19 cellular contexts compared by ENCODE assay signal in genomic region chr17:48441862-48442261, GRCh38. TPM values are rescaled to one million over a fixed set of nuclear protein-coding genes. Genes with fewer than 3 reads are reported as not detected.
A peak's percentile ranks its signal among the peaks of the same experiment; 100 is the strongest.
DNase-seq lines count a peak whose midpoint lies in the region; ATAC-seq, FAIRE-seq and TF ChIP-seq lines count a peak whose summit lies in the region.
"Had no signal": no experiment of that assay in that cellular context is flagged by ENCODE, and none has a peak within 500 bp of the region (broad histone marks: within the 10 kb centered on the region; RNA-seq: fewer than 3 reads in every experiment).

No MANE protein-coding gene starts in this region.

- H3K36me3 ChIP-seq in CD4-positive, CD25-positive, alpha-beta regulatory T cell (ENCODE audit: control insufficient read depth, insufficient read depth, low read length), result no peaks in the 10 kb centered on the region
- no peaks in the 10 kb centered on the region for H3K36me3 ChIP-seq in mesenchymal stem cell (ENCODE audit: control insufficient read depth in 1 of 2, insufficient read depth in 2 of 2, low read depth in 1 of 2, low read length in 2 of 2)
- H3K36me3 ChIP-seq: adrenal gland, right lobe of liver had no signal

- peak overlapping the region; percentile 73 to 90 (median 82) for H3K4me3 Mint-ChIP-seq in CD4-positive, CD25-positive, alpha-beta regulatory T cell
- peak overlapping the region; percentile 50 for H3K4me3 Mint-ChIP-seq in activated CD8-positive, alpha-beta T cell treated with anti-CD3 and anti-CD28 coated beads for 36 hours
- H3K4me3 Mint-ChIP-seq: mesothelial cell of epicardium had no signal

- peaks cover 95% of the 10 kb centered on the region for H3K4me1 ChIP-seq in CD4-positive, CD25-positive, alpha-beta regulatory T cell (ENCODE audit: control insufficient read depth, insufficient read depth, low read length, poor library complexity, severe bottlenecking)
- peaks cover 2% of the 10 kb centered on the region for H3K4me1 ChIP-seq in mesenchymal stem cell (ENCODE audit: control insufficient read depth, insufficient read depth, low read depth, low read length)
- H3K4me1 ChIP-seq: right lobe of liver had no signal

- TF ChIP-seq POLR2A in GM12891 (IDR thresholded peaks at IDR 0.05; ENCODE audit: low read depth, low read length), result no peak

- H3K27ac ChIP-seq in CD4-positive, CD25-positive, alpha-beta regulatory T cell (ENCODE audit: insufficient read depth, low read length, poor library complexity, severe bottlenecking), result peak overlapping the region; percentile 89
- H3K27ac ChIP-seq in mesenchymal stem cell (ENCODE audit: low read length, poor library complexity, severe bottlenecking), result no peak overlapping the region
- H3K27ac ChIP-seq: adrenal gland, right lobe of liver had no signal

- TF ChIP-seq CTCF in activated CD8-positive, alpha-beta T cell treated with anti-CD3 and anti-CD28 coated beads for 36 hours (IDR thresholded peaks at IDR 0.05), result no peak
- no peak for TF ChIP-seq CTCF in GM20000 (IDR thresholded peaks at IDR 0.05; ENCODE audit: extremely low read depth, missing control alignments)

- H3K4me1 Mint-ChIP-seq in CD4-positive, CD25-positive, alpha-beta regulatory T cell, result peaks cover 47 to 97% (median 85%) of the 10 kb centered on the region in 4 donors
- peaks cover 90% of the 10 kb centered on the region for H3K4me1 Mint-ChIP-seq in activated CD8-positive, alpha-beta T cell treated with anti-CD3 and anti-CD28 coated beads for 36 hours (ENCODE audit: low read depth)

- intact Hi-C loops in activated CD8-positive, alpha-beta T cell treated with anti-CD3 and anti-CD28 coated beads for 36 hours (cut with micrococcal nuclease), result no loop called here

- H2BK5ac ChIP-seq in mesenchymal stem cell (ENCODE audit: low read depth, low read length, poor library complexity, severe bottlenecking), result no peak overlapping the region

- no peaks in the 10 kb centered on the region for H3K27me3 ChIP-seq in CD4-positive, CD25-positive, alpha-beta regulatory T cell (ENCODE audit: control insufficient read depth, insufficient read depth, low read length)
- H3K27me3 ChIP-seq in mesenchymal stem cell (ENCODE audit: control insufficient read depth in 1 of 2, insufficient read depth in 1 of 2, low read length in 2 of 2), result peaks cover 0 to 9% of the 10 kb centered on the region in 2 experiments
- H3K27me3 ChIP-seq: adrenal gland, right lobe of liver had no signal

- ATAC-seq in CD4-positive, CD25-positive, alpha-beta regulatory T cell (ENCODE audit: low read depth in 2 of 2), result no peak
- no peak for ATAC-seq in activated CD8-positive, alpha-beta T cell treated with anti-CD3 and anti-CD28 coated beads for 36 hours

- CTCF ChIA-PET in activated CD8-positive, alpha-beta T cell treated with anti-CD3 and anti-CD28 coated beads for 36 hours (lab: Charles Lee), result interaction anchor here (0.9 to 3.5 kb wide), 6 partner anchors 10 to 151 kb away, joined by 3 to 28 read pairs (median 4); partner anchors contain the start of gene HOXB5

- H3K4ac ChIP-seq in mesenchymal stem cell (ENCODE audit: low read depth in 1 of 2, low read length in 2 of 2), result peak overlapping the region; percentile 4 to 26

- no peak overlapping the region for H3K18ac ChIP-seq in mesenchymal stem cell (ENCODE audit: low read depth in 1 of 2, low read length in 2 of 2)

- H3K9me3 ChIP-seq in CD4-positive, CD25-positive, alpha-beta regulatory T cell (ENCODE audit: control insufficient read depth in 2 of 2, low read length in 2 of 2), result no peaks in the 10 kb centered on the region
- no peaks in the 10 kb centered on the region for H3K9me3 ChIP-seq in mesenchymal stem cell (ENCODE audit: control insufficient read depth, low read length)
- H3K9me3 ChIP-seq: adrenal gland, right lobe of liver had no signal

- no peak overlapping the region for H3K4me2 ChIP-seq in mesenchymal stem cell (ENCODE audit: low read length, poor library complexity, severe bottlenecking)

- POLR2A ChIA-PET in activated CD8-positive, alpha-beta T cell treated with anti-CD3 and anti-CD28 coated beads for 36 hours (lab: Charles Lee), result interaction anchor here (0.8 to 7.7 kb wide), 5 partner anchors 8 to 23 kb away, joined by 3 to 58 read pairs (median 5); partner anchors contain the start of gene SKAP1

- no peak overlapping the region for H3K23ac ChIP-seq in mesenchymal stem cell (ENCODE audit: low read length in 2 of 2)

- H3K14ac ChIP-seq in mesenchymal stem cell (ENCODE audit: low read length in 2 of 2), result peak overlapping the region in 1 of 2 experiments; percentile 3

- H3K9me3 Mint-ChIP-seq in CD4-positive, CD25-positive, alpha-beta regulatory T cell, result peaks cover 0 to 5% (median 0%) of the 10 kb centered on the region in 7 donors
- H3K9me3 Mint-ChIP-seq in activated CD8-positive, alpha-beta T cell treated with anti-CD3 and anti-CD28 coated beads for 36 hours, result peaks cover 8% of the 10 kb centered on the region
- H3K9me3 Mint-ChIP-seq: mesothelial cell of epicardium had no signal

- peak overlapping the region; percentile 95 to 99 (median 96) for H3K27ac Mint-ChIP-seq in CD4-positive, CD25-positive, alpha-beta regulatory T cell
- peak overlapping the region; percentile 97 for H3K27ac Mint-ChIP-seq in activated CD8-positive, alpha-beta T cell treated with anti-CD3 and anti-CD28 coated beads for 36 hours
- H3K27ac Mint-ChIP-seq: mesothelial cell of epicardium had no signal

- no peaks in the 10 kb centered on the region for H3K36me3 Mint-ChIP-seq in CD4-positive, CD25-positive, alpha-beta regulatory T cell
- peaks cover 12% of the 10 kb centered on the region for H3K36me3 Mint-ChIP-seq in activated CD8-positive, alpha-beta T cell treated with anti-CD3 and anti-CD28 coated beads for 36 hours (ENCODE audit: low read depth)
- H3K36me3 Mint-ChIP-seq: mesothelial cell of epicardium had no signal

- no peak overlapping the region for H2AK5ac ChIP-seq in mesenchymal stem cell (ENCODE audit: low read length, severe bottlenecking)

- H2BK15ac ChIP-seq in mesenchymal stem cell (ENCODE audit: low read depth, poor library complexity, severe bottlenecking), result no peak overlapping the region

- peak; percentile 5 for FAIRE-seq in GM12891 (lab: Jason Lieb, UNC)

- DNase-seq in CD4-positive, CD25-positive, alpha-beta regulatory T cell, result no peak
- DNase-seq in GM12891 (ENCODE audit: insufficient read length, low spot score), result no peak
- DNase-seq in activated CD8-positive, alpha-beta T cell treated with anti-CD3 and anti-CD28 coated beads for 36 hours, result no peak
- no peak for DNase-seq in mesenchymal stem cell
- DNase-seq in GM20000 (ENCODE audit: low spot score), result no peak
- no peak for DNase-seq in iPS-NIHi11 (ENCODE audit: low spot score)
- DNase-seq in GDM1 (lab: John Stamatoyannopoulos, UW), result no peak
- DNase-seq: C1 segment of cervical spinal cord; DMS79; effector CD8-positive, alpha-beta T cell; NCI-H2081 treated with DMSO at 0.1 percent for 48 hours; NCI-H524; nucleus accumbens; right lobe of liver; stimulated activated CD4-positive, alpha-beta T cell treated with anti-CD3 and anti-CD28 coated beads, Interleukin-2, amount 100 ng/mL, for 48 hours had no signal

- peak overlapping the region; percentile 19 for H4K8ac ChIP-seq in mesenchymal stem cell (ENCODE audit: low read length)

- peak overlapping the region; percentile 52 for H3K4me3 ChIP-seq in CD4-positive, CD25-positive, alpha-beta regulatory T cell (ENCODE audit: low read depth, low read length)
- no peak overlapping the region for H3K4me3 ChIP-seq in mesenchymal stem cell (ENCODE audit: insufficient read depth in 1 of 2, low read depth in 1 of 2, low read length in 2 of 2)
- H3K4me3 ChIP-seq: adrenal gland, right lobe of liver had no signal

- no peak overlapping the region for H2BK120ac ChIP-seq in mesenchymal stem cell (ENCODE audit: low read depth, low read length)

- WGBS in mesenchymal stem cell, result 100% methylated on average over 4 of the region's 4 CpGs

- no peaks in the 10 kb centered on the region for H3K27me3 Mint-ChIP-seq in CD4-positive, CD25-positive, alpha-beta regulatory T cell
- H3K27me3 Mint-ChIP-seq in activated CD8-positive, alpha-beta T cell treated with anti-CD3 and anti-CD28 coated beads for 36 hours, result no peaks in the 10 kb centered on the region

- H4K91ac ChIP-seq in mesenchymal stem cell (ENCODE audit: low read length), result no peak overlapping the region

- peak overlapping the region in 1 of 2 experiments; percentile 77 for H2BK12ac ChIP-seq in mesenchymal stem cell (ENCODE audit: low read length in 2 of 2)

- no peaks in the 10 kb centered on the region for H3K79me1 ChIP-seq in mesenchymal stem cell (replicated peaks; ENCODE audit: low read length, poor library complexity, severe bottlenecking)

- no peak overlapping the region for H2AFZ ChIP-seq in mesenchymal stem cell (ENCODE audit: low read depth, low read length)

- H3K9ac ChIP-seq in mesenchymal stem cell (ENCODE audit: low read length), result no peak overlapping the region

TF ChIP-seq in GM12891, 5 proteins besides CTCF, POLR2A, EP300 and RAD21:
- TF ChIP-seq POU2F2 (IDR thresholded peaks at IDR 0.05; ENCODE audit: low read depth, low read length) (no peak), SPI1 (IDR thresholded peaks at IDR 0.05; ENCODE audit: low read depth, low read length) (no peak), POLR2AphosphoS5 (IDR thresholded peaks at IDR 0.05; ENCODE audit: low read depth, low read length) (no peak), TAF1 (IDR thresholded peaks at IDR 0.05; ENCODE audit: low read depth, low read length) (no peak), PAX5 (IDR thresholded peaks at IDR 0.05; ENCODE audit: insufficient read depth, low read length, severe bottlenecking) (no peak)
TF ChIP-seq in GM12891: peak in this region for 0.

RNA-seq across cellular contexts. Expression of gene SKAP1, which starts 11.8 kb away (rescaled TPM):
- total RNA-seq in CD4-positive, CD25-positive, alpha-beta regulatory T cell, result 196 TPM
- 100 to 1,000 TPM; 348 to 554 (median 391) TPM for polyA plus RNA-seq in CD4-positive, CD25-positive, alpha-beta regulatory T cell
- polyA plus RNA-seq in GM12891 (2012; ENCODE audit: low read depth, missing spikeins), result 52.8 TPM
- 10 to 100 TPM; 73.9 to 81.3 TPM for total RNA-seq in activated CD8-positive, alpha-beta T cell treated with anti-CD3 and anti-CD28 coated beads for 36 hours
- polyA plus RNA-seq in mesenchymal stem cell (2013, experiment 1 of 2), result 0.11 TPM
- 0.16 TPM for polyA plus RNA-seq in mesenchymal stem cell (2013, experiment 2 of 2)
- total RNA-seq: fibroblast of lung, SK-MEL-5 had no signal
- polyA plus RNA-seq: fibroblast of lung had no signal
